Comparison of ENCODE assay signal across 7 cellular contexts in genomic region chr9:36136277-36136893, GRCh38. TPM values are rescaled to one million over a fixed set of nuclear protein-coding genes. Genes with fewer than 3 reads are reported as not detected.
DNase-seq lines count a peak whose midpoint lies in the region; ATAC-seq and TF ChIP-seq lines count a peak whose summit lies in the region.

Gene GLIPR2, plus strand, starts transcription at chr9:36136733. Its CDS starts 46 bp downstream, at chr9:36136779.

- no peaks in the 10 kb centered on the region for H3K27me3 ChIP-seq in kidney epithelial cell (ENCODE audit: control insufficient read depth, insufficient read depth, low read length)

- peak; percentile 60 for TF ChIP-seq POLR2A in GM15510 (IDR thresholded peaks at IDR 0.05; ENCODE audit: borderline replicate concordance, extremely low read depth, insufficient read length)

- H3K36me3 ChIP-seq in kidney epithelial cell (ENCODE audit: control insufficient read depth, insufficient read depth, low read length), result no peaks in the 10 kb centered on the region

- TF ChIP-seq CTCF in kidney epithelial cell (IDR thresholded peaks at IDR 0.05; ENCODE audit: insufficient read depth, low read length, poor library complexity, severe bottlenecking), result no peak

- peak; percentile 98 to 99 for ATAC-seq in activated CD4-positive, CD25-positive, alpha-beta regulatory T cell treated with anti-CD3 and anti-CD28 coated beads, Interleukin-2, amount 50 U/mL, for 24 hours

- POLR2A ChIA-PET in HEK293T (lab: Yijun Ruan, JAX), result interaction anchor here (1.9 kb wide), 1 partner anchor 27 kb away, joined by 6 read pairs; no protein-coding TSS in a partner anchor

- peak within 1 kb of the TSS; percentile 56 for H3K4me3 ChIP-seq in kidney epithelial cell (ENCODE audit: low read depth, low read length)

- peak; percentile 84 for DNase-seq in HEK293T (ENCODE audit: extremely low spot score)
- DNase-seq in NAMALWA (ENCODE audit: low spot score), result peak; percentile 67
- peak; percentile 43 for DNase-seq in cerebellar cortex (ENCODE audit: low spot score)
- DNase-seq in kidney epithelial cell (ENCODE audit: low read depth), result no peak
- peak; percentile 86 for DNase-seq in stimulated activated CD4-positive, alpha-beta T cell treated with anti-CD3 and anti-CD28 coated beads, Interleukin-15, amount 100 ng/mL, for 24 hours

- CTCF ChIA-PET in HEK293T (lab: Yijun Ruan, JAX), result interaction anchor here (0.6 kb wide), 1 partner anchor 15 kb away, joined by 3 read pairs; no protein-coding TSS in a partner anchor

TF ChIP-seq in HEK293T, 16 proteins besides CTCF, POLR2A, EP300 and RAD21:
- TF ChIP-seq FOXK2 (IDR thresholded peaks at IDR 0.05), result no peak
- TF ChIP-seq BHLHE40 (IDR thresholded peaks at IDR 0.05; ENCODE audit: borderline replicate concordance), result no peak
- no peak for TF ChIP-seq ARNT (IDR thresholded peaks at IDR 0.05)
- TF ChIP-seq PKNOX1 (IDR thresholded peaks at IDR 0.05), result no peak
- TF ChIP-seq CTBP1 (IDR thresholded peaks at IDR 0.05; ENCODE audit: borderline replicate concordance), result no peak
- no peak for TF ChIP-seq TARDBP (IDR thresholded peaks at IDR 0.05)
- TF ChIP-seq SUZ12 (IDR thresholded peaks at IDR 0.05), result no peak
- TF ChIP-seq SP1 (IDR thresholded peaks at IDR 0.05), result no peak
- no peak for TF ChIP-seq LEF1 (IDR thresholded peaks at IDR 0.05; ENCODE audit: borderline replicate concordance)
- no peak for TF ChIP-seq NFRKB (IDR thresholded peaks at IDR 0.05)
- TF ChIP-seq HDGF (IDR thresholded peaks at IDR 0.05; ENCODE audit: borderline replicate concordance), result no peak
- TF ChIP-seq ELF4 (IDR thresholded peaks at IDR 0.05), result no peak
- no peak; the same call in 1 of the 2 replicates for TF ChIP-seq L3MBTL2 (conservative IDR thresholded peaks at IDR 0.05)

RNA-seq across cellular contexts. Expression of gene GLIPR2, which starts in this region (rescaled TPM):
- total RNA-seq in kidney epithelial cell, result 38.6 and 43.1 TPM in 2 replicates
